Comparison of ENCODE assay signal across 12 cellular contexts in the genomic region with DNA sequence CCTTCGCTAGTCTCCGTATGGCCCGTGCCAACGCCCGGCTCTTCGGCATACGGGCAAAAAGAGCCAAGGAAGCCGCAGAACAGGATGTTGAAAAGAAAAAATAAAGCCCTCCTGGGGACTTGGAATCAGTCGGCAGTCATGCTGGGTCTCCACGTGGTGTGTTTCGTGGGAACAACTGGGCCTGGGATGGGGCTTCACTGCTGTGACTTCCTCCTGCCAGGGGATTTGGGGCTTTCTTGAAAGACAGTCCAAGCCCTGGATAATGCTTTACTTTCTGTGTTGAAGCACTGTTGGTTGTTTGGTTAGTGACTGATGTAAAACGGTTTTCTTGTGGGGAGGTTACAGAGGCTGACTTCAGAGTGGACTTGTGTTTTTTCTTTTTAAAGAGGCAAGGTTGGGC. TPM values are rescaled to one million over a fixed set of nuclear protein-coding genes. Genes with fewer than 3 reads are reported as not detected.
A peak's percentile ranks its signal among the peaks of the same experiment; 100 is the strongest.
DNase-seq lines count a peak whose midpoint lies in the region; ATAC-seq, FAIRE-seq and TF ChIP-seq lines count a peak whose summit lies in the region.
"Had no signal": no experiment of that assay in that cellular context is flagged by ENCODE, and none has a peak within 500 bp of the region (broad histone marks: within the 10 kb centered on the region; RNA-seq: fewer than 3 reads in every experiment).

No MANE protein-coding gene starts in this region.

- no peak overlapping the region for H2AFZ ChIP-seq in GM12878 (ENCODE audit: control insufficient read depth, low read depth, low read length)

- POLR2A ChIA-PET in GM12878 (lab: Charles Lee): interaction anchor here (0.7 to 1.5 kb wide), 2 partner anchors 94 to 137 kb away, joined by 3 read pairs; no protein-coding TSS in a partner anchor

- no peak for FAIRE-seq in GM12878 (lab: Jason Lieb, UNC)
- FAIRE-seq: kidney had no signal

- peaks cover 59% of the 10 kb centered on the region for H3K4me1 Mint-ChIP-seq in nephron progenitor cell

- H3K27ac ChIP-seq in GM12878 (ENCODE audit: control insufficient read depth, insufficient read depth) (no peak overlapping the region), tibial artery (no peak overlapping the region)
- H3K27ac ChIP-seq: coronary artery had no signal

- H3K79me2 ChIP-seq in GM12878 (ENCODE audit: control insufficient read depth, insufficient read depth, low read length): peaks cover 37% of the 10 kb centered on the region

- ATAC-seq in GM12878: no peak
- no peak for ATAC-seq in GM21528 (IDR thresholded peaks at IDR 0.05; ENCODE audit: low FRiP score, unreplicated experiment)
- ATAC-seq: right cardiac atrium had no signal

- no peak for TF ChIP-seq RAD21 in GM12878 (IDR thresholded peaks at IDR 0.05; ENCODE audit: insufficient read depth, low read depth, low read length)

- H3K4me1 ChIP-seq in GM12878 (ENCODE audit: control insufficient read depth, insufficient read depth, low read length) (peaks cover 25% of the 10 kb centered on the region), tibial artery (peaks cover 0 to 53% (median 33%) of the 10 kb centered on the region in 4 donors)

- RAD21 ChIA-PET in GM12878 (lab: Charles Lee; ENCODE audit: unreplicated experiment): interaction anchor here (0.6 kb wide), 1 partner anchor 227 kb away, joined by 3 read pairs; no protein-coding TSS in a partner anchor

- TF ChIP-seq CTCF in GM12878 (IDR thresholded peaks at IDR 0.05 in 2 of 3, conservative IDR thresholded peaks at IDR 0.05 in 1 of 3; ENCODE audit: control insufficient read depth in 2 of 3, extremely low read depth in 1 of 3, insufficient read depth in 1 of 3, low read depth in 3 of 3, low read length in 3 of 3) (no peak), nephron progenitor cell (IDR thresholded peaks at IDR 0.05) (no peak), tibial artery (IDR thresholded peaks at IDR 0.05) (no peak)

- SMC1A ChIA-PET in GM12878 (lab: Charles Lee; ENCODE audit: uncharacterized antibody, unreplicated experiment): no interaction called here

- TF ChIP-seq POLR2A in GM12878 (IDR thresholded peaks at IDR 0.05; ENCODE audit: low read depth, low read length): no peak

- H3K27me3 ChIP-seq in MG63: no peaks in the 10 kb centered on the region
- H3K27me3 ChIP-seq in GM12878 (replicated peaks in 1 of 2; ENCODE audit: control insufficient read depth in 2 of 2, insufficient read depth in 2 of 2, low read length in 1 of 2): no peaks in the 10 kb centered on the region
- no peaks in the 10 kb centered on the region for H3K27me3 ChIP-seq in tibial artery

- peaks cover 24% of the 10 kb centered on the region for H3K36me3 Mint-ChIP-seq in nephron progenitor cell (ENCODE audit: low read depth)

- H4K20me1 ChIP-seq in GM12878 (ENCODE audit: control insufficient read depth, insufficient read depth): peaks cover 29% of the 10 kb centered on the region

- peak overlapping the region; percentile 96 for H3K27ac Mint-ChIP-seq in nephron progenitor cell

- no peak for TF ChIP-seq EP300 in GM12878 (IDR thresholded peaks at IDR 0.05; ENCODE audit: borderline replicate concordance in 1 of 2, control insufficient read depth in 1 of 2, low read depth in 2 of 2, low read length in 2 of 2)

- BruUV-seq in GM12878 (replicated peaks; lab: Mats Ljungman, UMichigan): no TSS peak

- H3K9ac ChIP-seq in GM12878 (ENCODE audit: control insufficient read depth, insufficient read depth, low read length): peak overlapping the region; percentile 61

- H3K4me2 ChIP-seq in GM12878 (ENCODE audit: control insufficient read depth, insufficient read depth): peak overlapping the region; percentile 89

- peaks cover 5% of the 10 kb centered on the region for H3K27me3 Mint-ChIP-seq in nephron progenitor cell (ENCODE audit: low read depth, poor library complexity)

- WGBS in GM12878 (ENCODE audit: insufficient coverage, insufficient replicate concordance, low lambda C conversion rate, missing lambda C conversion rate): 83% methylated on average over 12 of the region's 12 CpGs

- CTCF ChIA-PET in GM12878 (lab: Yijun Ruan, JAX): no interaction called here

- intact Hi-C loops in GM12878 (cut with micrococcal nuclease; ENCODE audit: unreplicated experiment) (loop anchor here (5.0 kb wide), 1 partner anchor 76 kb away; no protein-coding TSS in a partner anchor), tibial artery (cut with DNase I; ENCODE audit: low total_unique reads) (no loop called here)

- H3K9me3 ChIP-seq in MG63 (no peaks in the 10 kb centered on the region), GM12878 (replicated peaks; ENCODE audit: control insufficient read depth, insufficient read depth, low read length) (no peaks in the 10 kb centered on the region), tibial artery (no peaks in the 10 kb centered on the region)

- H3K9me3 Mint-ChIP-seq in nephron progenitor cell: no peaks in the 10 kb centered on the region

- H3K36me3 ChIP-seq in MG63 (peaks cover 47% of the 10 kb centered on the region), GM12878 (ENCODE audit: control insufficient read depth in 2 of 2, insufficient read depth in 2 of 2, low read length in 1 of 2) (peaks cover 22 to 25% of the 10 kb centered on the region in 2 experiments), tibial artery (peaks cover 33 to 40% (median 39%) of the 10 kb centered on the region in 3 donors)

- H3K4me3 Mint-ChIP-seq in nephron progenitor cell: peak overlapping the region; percentile 87

- H3K4me3 ChIP-seq in MG63 (peak overlapping the region; percentile 89), GM12878 (peak overlapping the region; percentile 89), tibial artery (no peak overlapping the region)

- in situ Hi-C loops in G401 (cut with HindIII; ENCODE audit: low sequenced_read_pairs) (no loop called here), GM12878 (cut with MboI) (no loop called here)

- peak; percentile 21 for DNase-seq in G401 (ENCODE audit: low spot score)
- no peak for DNase-seq in MG63
- DNase-seq in GM12878 (ENCODE audit: low read depth, low spot score): no peak
- DNase-seq in nephron progenitor cell: no peak
- DNase-seq in SKM-1 (lab: John Stamatoyannopoulos, UW; ENCODE audit: unreplicated experiment): no peak
- no peak for DNase-seq in tibial artery
- DNase-seq: activated CD4-positive, alpha-beta T cell treated with anti-CD3 and anti-CD28 coated beads for 1 hour; kidney; NCI-H774; right cardiac atrium had no signal

RNA-seq across cellular contexts. Expression of a gene that starts 2.5 kb away (rescaled TPM):
- total RNA-seq in G401 (2014; rRNA removed; shearing (Covaris generic)): 5,258 and 7,265 TPM in 2 replicates
- 2,413 and 2,555 TPM in 2 replicates for total RNA-seq in MG63 (2014; rRNA removed; shearing (Covaris generic); ENCODE audit: low replicate concordance)
- 555 and 566 TPM in 2 replicates for total RNA-seq in GM12878 (2013; cell fraction: nucleolus; rRNA removed)
- total RNA-seq in GM12878 (2014; rRNA removed) (7,892 and 9,428 TPM in 2 replicates), GM12878 (2014; rRNA removed; fragmentation: Illumina TruSeq; extraction: Trizol) (2,108 and 2,400 TPM in 2 replicates), GM12878 (2021) (4,034 and 4,132 TPM in 2 replicates)
- 2,666 TPM for polyA plus RNA-seq in GM12878 (2011; ENCODE audit: low read depth)
- polyA plus RNA-seq in GM12878 (2011; rRNA removed) (1,025 and 2,315 TPM in 2 replicates), GM12878 (2014; fragmentation: Illumina TruSeq; extraction: Trizol) (872 and 1,693 TPM in 2 replicates), GM12878 (2014; fragmentation: Nextera tagmentation; extraction: Ambion mirVana) (1,000 to 10,000 TPM in 1 of 2 experiments, 100 to 1,000 TPM in 1; 386 to 1,247 TPM), GM12878 (2014; rRNA removed) (6,764 and 8,907 TPM in 2 replicates), GM12878 (2016; fragmentation: Nextera tagmentation; extraction: Ambion mirVana) (1,000 to 10,000 TPM; 2,572 to 2,650 TPM)
- polyA plus RNA-seq in GM12878 (2011; cell fraction: cytosol; rRNA removed): 3,460 and 6,315 TPM in 2 replicates
- 1,880 and 1,959 TPM in 2 replicates for polyA plus RNA-seq in GM12878 (2011; cell fraction: nucleus; rRNA removed)
- 4,925 and 6,484 TPM in 2 replicates for polyA plus RNA-seq in GM12878 (2012)
- polyA minus RNA-seq in GM12878 (2011; rRNA and poly(A)+ RNA removed): 392 and 1,069 TPM in 2 replicates
- 929 and 1,175 TPM in 2 replicates for polyA minus RNA-seq in GM12878 (2011; cell fraction: cytosol; rRNA and poly(A)+ RNA removed)
- polyA minus RNA-seq in GM12878 (2011; cell fraction: nucleus; rRNA and poly(A)+ RNA removed): 344 and 499 TPM in 2 replicates

RNA-seq across cellular contexts. Expression of a gene that starts 12.6 kb away (rescaled TPM):
- 5.1 and 17.0 TPM in 2 replicates for total RNA-seq in G401 (2014; rRNA removed; shearing (Covaris generic))
- 9.1 and 9.6 TPM in 2 replicates for total RNA-seq in MG63 (2014; rRNA removed; shearing (Covaris generic); ENCODE audit: low replicate concordance)
- 55.5 and 58.7 TPM in 2 replicates for total RNA-seq in GM12878 (2013; cell fraction: nucleolus; rRNA removed)
- total RNA-seq in GM12878 (2014; rRNA removed): 22.5 and 23.4 TPM in 2 replicates
- total RNA-seq in GM12878 (2014; rRNA removed; fragmentation: Illumina TruSeq; extraction: Trizol): 13.1 and 13.5 TPM in 2 replicates
- 39.6 and 46.9 TPM in 2 replicates for total RNA-seq in GM12878 (2021)
- 2.9 TPM for polyA plus RNA-seq in GM12878 (2011; ENCODE audit: low read depth)
- 6.1 and 7.4 TPM in 2 replicates for polyA plus RNA-seq in GM12878 (2011; rRNA removed)
- polyA plus RNA-seq in GM12878 (2011; cell fraction: cytosol; rRNA removed): 5.6 and 10.3 TPM in 2 replicates
- polyA plus RNA-seq in GM12878 (2011; cell fraction: nucleus; rRNA removed): 210 and 211 TPM in 2 replicates
- polyA plus RNA-seq in GM12878 (2012): 8.5 and 9.2 TPM in 2 replicates
- 16.5 and 17.5 TPM in 2 replicates for polyA plus RNA-seq in GM12878 (2014; fragmentation: Illumina TruSeq; extraction: Trizol)
- 1 to 10 TPM in 1 of 2 experiments, under 1 TPM in 1; 0.29 to 1.1 TPM for polyA plus RNA-seq in GM12878 (2014; fragmentation: Nextera tagmentation; extraction: Ambion mirVana)
- polyA plus RNA-seq in GM12878 (2014; rRNA removed): 39.7 and 49.2 TPM in 2 replicates
- polyA plus RNA-seq in GM12878 (2016; fragmentation: Nextera tagmentation; extraction: Ambion mirVana): 10 to 100 TPM; 17.6 to 19.7 TPM
- 1.2 and 1.4 TPM in 2 replicates for polyA minus RNA-seq in GM12878 (2011; rRNA and poly(A)+ RNA removed)
- 3.2 TPM in 1 of 2 replicates, not detected in the other for polyA minus RNA-seq in GM12878 (2011; cell fraction: cytosol; rRNA and poly(A)+ RNA removed)
- 5.8 and 6.4 TPM in 2 replicates for polyA minus RNA-seq in GM12878 (2011; cell fraction: nucleus; rRNA and poly(A)+ RNA removed)
- total RNA-seq: right cardiac atrium had no signal
- polyA plus RNA-seq: right cardiac atrium had no signal

RNA-seq across cellular contexts. Expression of a gene that starts 50.5 kb away (rescaled TPM):
- total RNA-seq in G401 (2014; rRNA removed; shearing (Covaris generic)): 0.55 TPM in 1 of 2 replicates, not detected in the other
- not detected in 2 replicates for total RNA-seq in MG63 (2014; rRNA removed; shearing (Covaris generic); ENCODE audit: low replicate concordance)
- not detected in 2 replicates for total RNA-seq in GM12878 (2013; cell fraction: nucleolus; rRNA removed)
- total RNA-seq in GM12878 (2014; rRNA removed) (not detected in 2 replicates), GM12878 (2014; rRNA removed; fragmentation: Illumina TruSeq; extraction: Trizol) (not detected in 2 replicates), GM12878 (2021) (not detected in 2 replicates)
- not detected for polyA plus RNA-seq in GM12878 (2011; ENCODE audit: low read depth)
- polyA plus RNA-seq in GM12878 (2011; rRNA removed) (not detected in 2 replicates), GM12878 (2014; fragmentation: Illumina TruSeq; extraction: Trizol) (not detected in 2 replicates), GM12878 (2014; fragmentation: Nextera tagmentation; extraction: Ambion mirVana) (not detected), GM12878 (2014; rRNA removed) (not detected in 2 replicates), GM12878 (2016; fragmentation: Nextera tagmentation; extraction: Ambion mirVana) (not detected)
- polyA plus RNA-seq in GM12878 (2011; cell fraction: cytosol; rRNA removed): not detected in 2 replicates
- polyA plus RNA-seq in GM12878 (2011; cell fraction: nucleus; rRNA removed): 0.34 and 0.47 TPM in 2 replicates
- not detected in 2 replicates for polyA plus RNA-seq in GM12878 (2012)
- polyA minus RNA-seq in GM12878 (2011; rRNA and poly(A)+ RNA removed): not detected in 2 replicates
- polyA minus RNA-seq in GM12878 (2011; cell fraction: cytosol; rRNA and poly(A)+ RNA removed): not detected in 2 replicates
- not detected in 2 replicates for polyA minus RNA-seq in GM12878 (2011; cell fraction: nucleus; rRNA and poly(A)+ RNA removed)

RNA-seq across cellular contexts. Expression of a gene that starts 54.7 kb away (rescaled TPM):
- total RNA-seq in G401 (2014; rRNA removed; shearing (Covaris generic)): 117 and 125 TPM in 2 replicates
- total RNA-seq in MG63 (2014; rRNA removed; shearing (Covaris generic); ENCODE audit: low replicate concordance): 52.8 and 71.9 TPM in 2 replicates
- total RNA-seq in GM12878 (2013; cell fraction: nucleolus; rRNA removed): 353 and 388 TPM in 2 replicates
- 75.9 and 80.1 TPM in 2 replicates for total RNA-seq in GM12878 (2014; rRNA removed)
- 36.9 and 40.0 TPM in 2 replicates for total RNA-seq in GM12878 (2014; rRNA removed; fragmentation: Illumina TruSeq; extraction: Trizol)
- 60.5 and 74.5 TPM in 2 replicates for total RNA-seq in GM12878 (2021)
- 35.8 TPM for polyA plus RNA-seq in GM12878 (2011; ENCODE audit: low read depth)
- polyA plus RNA-seq in GM12878 (2011; rRNA removed): 24.5 and 31.9 TPM in 2 replicates
- polyA plus RNA-seq in GM12878 (2011; cell fraction: cytosol; rRNA removed): 27.0 and 33.4 TPM in 2 replicates
- polyA plus RNA-seq in GM12878 (2011; cell fraction: nucleus; rRNA removed): 194 and 227 TPM in 2 replicates
- 64.1 and 75.1 TPM in 2 replicates for polyA plus RNA-seq in GM12878 (2012)
- polyA plus RNA-seq in GM12878 (2014; fragmentation: Illumina TruSeq; extraction: Trizol): 23.1 and 36.7 TPM in 2 replicates
- 1 to 10 TPM; 5.9 to 9.8 TPM for polyA plus RNA-seq in GM12878 (2014; fragmentation: Nextera tagmentation; extraction: Ambion mirVana)
- polyA plus RNA-seq in GM12878 (2014; rRNA removed): 75.4 and 93.5 TPM in 2 replicates
- polyA plus RNA-seq in GM12878 (2016; fragmentation: Nextera tagmentation; extraction: Ambion mirVana): 10 to 100 TPM; 65.0 to 68.7 TPM
- 29.0 and 43.9 TPM in 2 replicates for polyA minus RNA-seq in GM12878 (2011; rRNA and poly(A)+ RNA removed)
- 15.8 and 17.2 TPM in 2 replicates for polyA minus RNA-seq in GM12878 (2011; cell fraction: cytosol; rRNA and poly(A)+ RNA removed)
- polyA minus RNA-seq in GM12878 (2011; cell fraction: nucleus; rRNA and poly(A)+ RNA removed): 44.0 and 73.8 TPM in 2 replicates

Comparison
In these comparisons a context has a peak if more than half of its experiments do, and no peak if none do; other contexts are left out.
1. H3K4me3 ChIP-seq: peak in MG63 (single experiment) and GM12878 (single experiment); none in tibial artery (0 of 2).